In the genomic region with DNA sequence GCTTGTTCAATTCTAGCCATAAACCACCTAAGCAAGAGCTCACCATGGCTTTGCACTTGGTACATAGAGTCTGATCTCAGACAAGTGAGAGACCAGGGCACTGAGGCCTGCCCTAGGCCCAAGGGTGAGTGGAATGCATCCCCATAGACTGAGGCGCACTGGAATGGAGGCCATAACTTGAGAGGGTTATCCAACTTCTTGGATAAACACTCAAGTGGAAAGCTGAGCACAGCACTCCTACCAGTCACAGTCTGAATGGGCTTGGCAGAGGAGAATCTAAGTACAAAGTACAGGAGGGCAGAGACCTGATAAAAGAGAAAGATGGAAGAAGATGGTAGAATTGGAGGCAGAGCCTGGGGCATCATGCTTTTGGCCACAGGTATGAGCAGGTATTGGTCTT, we compare ENCODE assay signal across 12 cellular contexts. TPM values are rescaled to one million over a fixed set of nuclear protein-coding genes. Genes with fewer than 3 reads are reported as not detected.
DNase-seq lines count a peak whose midpoint lies in the region; ATAC-seq and TF ChIP-seq lines count a peak whose summit lies in the region.
"Had no signal": no experiment of that assay in that cellular context is flagged by ENCODE, and none has a peak within 500 bp of the region (broad histone marks: within the 10 kb centered on the region; RNA-seq: fewer than 3 reads in every experiment).

No MANE protein-coding gene starts in this region.

- H3K4me1 Mint-ChIP-seq in stimulated activated naive CD8-positive, alpha-beta T cell treated with anti-CD3 and anti-CD28 coated beads, Interleukin-15, Interleukin-2, amounts not matched to agents 100 ng/mL and 50 ng/mL, for 24 hours (ENCODE audit: low read depth): peaks cover 64% of the 10 kb centered on the region
- peaks cover 66% of the 10 kb centered on the region for H3K4me1 Mint-ChIP-seq in stimulated activated naive CD8-positive, alpha-beta T cell treated with anti-CD3 and anti-CD28 coated beads, Interleukin-15, amount 100 ng/mL, for 72 hours
- H3K4me1 Mint-ChIP-seq in naive B cell: peaks cover 44 to 58% (median 49%) of the 10 kb centered on the region in 3 donors

- no peak for TF ChIP-seq POLR2A in vagina (IDR thresholded peaks at IDR 0.05)

- H3K79me2 ChIP-seq in mammary epithelial cell (ENCODE audit: insufficient read depth, low read length): peaks cover 31% of the 10 kb centered on the region

- TF ChIP-seq CTCF in mammary epithelial cell (conservative IDR thresholded peaks at IDR 0.05 in 1 of 2, IDR thresholded peaks at IDR 0.05 in 1 of 2; ENCODE audit: extremely low read depth in 1 of 2, insufficient read depth in 1 of 2, low read depth in 1 of 2, low read length in 2 of 2): no peak
- no peak for TF ChIP-seq CTCF in vagina (IDR thresholded peaks at IDR 0.05)

- CTCF ChIA-PET in mammary epithelial cell (lab: Charles Lee; ENCODE audit: low non-redundant PET): no interaction called here

- H3K27me3 Mint-ChIP-seq in stimulated activated naive CD8-positive, alpha-beta T cell treated with anti-CD3 and anti-CD28 coated beads, Interleukin-15, Interleukin-2, amounts not matched to agents 100 ng/mL and 50 ng/mL, for 24 hours: no peaks in the 10 kb centered on the region
- H3K27me3 Mint-ChIP-seq in stimulated activated naive CD8-positive, alpha-beta T cell treated with anti-CD3 and anti-CD28 coated beads, Interleukin-15, amount 100 ng/mL, for 72 hours: no peaks in the 10 kb centered on the region
- H3K27me3 Mint-ChIP-seq in naive B cell: no peaks in the 10 kb centered on the region

- dilution Hi-C loops in mammary epithelial cell (cut with HindIII; ENCODE audit: low sequenced_read_pairs): loop anchor here (5.0 kb wide), 1 partner anchor 35 kb away; a partner anchor contains a TSS

- H3K36me3 ChIP-seq in mammary epithelial cell (ENCODE audit: insufficient read depth, low read length) (peaks cover 9% of the 10 kb centered on the region), vagina (peaks cover 0 to 63% of the 10 kb centered on the region in 2 donors)

- H3K4me1 ChIP-seq in mammary epithelial cell (ENCODE audit: insufficient read depth, low read length) (peaks cover 48% of the 10 kb centered on the region), vagina (peaks cover 25% of the 10 kb centered on the region)

- peak overlapping the region; percentile 81 for H3K27ac Mint-ChIP-seq in stimulated activated naive CD8-positive, alpha-beta T cell treated with anti-CD3 and anti-CD28 coated beads, Interleukin-15, Interleukin-2, amounts not matched to agents 100 ng/mL and 50 ng/mL, for 24 hours
- H3K27ac Mint-ChIP-seq in stimulated activated naive CD8-positive, alpha-beta T cell treated with anti-CD3 and anti-CD28 coated beads, Interleukin-15, amount 100 ng/mL, for 72 hours: peak overlapping the region in 1 of 2 donors; percentile 89
- peak overlapping the region in 5 of 6 donors; percentile 56 to 99 (median 86) for H3K27ac Mint-ChIP-seq in naive B cell
- H3K27ac Mint-ChIP-seq: T-helper 2 cell treated with Interferon-gamma antibody and Interleukin-4, amounts not matched to agents 5 μg/mL and 100 μg/mL, for 36 hours had no signal

- WGBS in mammary epithelial cell (ENCODE audit: low coverage, missing lambda C conversion rate): 100% methylated on average over 1 of the region's 1 CpG

- no peaks in the 10 kb centered on the region for H3K9me3 Mint-ChIP-seq in stimulated activated naive CD8-positive, alpha-beta T cell treated with anti-CD3 and anti-CD28 coated beads, Interleukin-15, Interleukin-2, amounts not matched to agents 100 ng/mL and 50 ng/mL, for 24 hours
- H3K9me3 Mint-ChIP-seq in stimulated activated naive CD8-positive, alpha-beta T cell treated with anti-CD3 and anti-CD28 coated beads, Interleukin-15, amount 100 ng/mL, for 72 hours: no peaks in the 10 kb centered on the region
- H3K9me3 Mint-ChIP-seq in naive B cell: no peaks in the 10 kb centered on the region
- H3K9me3 Mint-ChIP-seq: T-helper 2 cell treated with Interferon-gamma antibody and Interleukin-4, amounts not matched to agents 5 μg/mL and 100 μg/mL, for 36 hours had no signal

- H3K27me3 ChIP-seq in mammary epithelial cell (ENCODE audit: insufficient read depth, low read length) (no peaks in the 10 kb centered on the region), vagina (no peaks in the 10 kb centered on the region)

- peaks cover 84% of the 10 kb centered on the region for H3K36me3 Mint-ChIP-seq in stimulated activated naive CD8-positive, alpha-beta T cell treated with anti-CD3 and anti-CD28 coated beads, Interleukin-15, Interleukin-2, amounts not matched to agents 100 ng/mL and 50 ng/mL, for 24 hours (ENCODE audit: low read depth)
- H3K36me3 Mint-ChIP-seq in naive B cell: peaks cover 22 to 27% of the 10 kb centered on the region in 2 donors

- ATAC-seq in stimulated activated naive CD8-positive, alpha-beta T cell treated with anti-CD3 and anti-CD28 coated beads, Interleukin-15, amount 100 ng/mL, for 72 hours: no peak
- ATAC-seq in naive B cell (ENCODE audit: low read depth in 2 of 2): no peak
- no peak for ATAC-seq in GM19455 (IDR thresholded peaks at IDR 0.05; ENCODE audit: unreplicated experiment)

- intact Hi-C loops in mammary epithelial cell (cut with micrococcal nuclease): no loop called here
- intact Hi-C loops in vagina (cut with DNase I): loop anchor here (5.0 kb wide), 1 partner anchor 35 kb away; a partner anchor contains a TSS

- H3K9me3 ChIP-seq in mammary epithelial cell (replicated peaks; ENCODE audit: insufficient read depth, low read length) (no peaks in the 10 kb centered on the region), vagina (no peaks in the 10 kb centered on the region)

- no peak overlapping the region for H2AFZ ChIP-seq in mammary epithelial cell (ENCODE audit: low read depth, low read length)

- H3K4me2 ChIP-seq in mammary epithelial cell (ENCODE audit: insufficient read depth, low read depth, low read length): no peak overlapping the region

- H4K20me1 ChIP-seq in mammary epithelial cell (ENCODE audit: insufficient read depth, low read length): no peaks in the 10 kb centered on the region

- in situ Hi-C loops in mammary epithelial cell (cut with MboI; ENCODE audit: low sequenced_read_pairs in 2 of 2): loop anchor here in 1 of 2 donors (5.0 to 10.0 kb wide), 2 partner anchors 35 to 78 kb away; a partner anchor contains a TSS

- no peak overlapping the region for H3K4me3 ChIP-seq in mammary epithelial cell (replicated peaks in 1 of 3; ENCODE audit: insufficient read depth in 1 of 3, low read depth in 2 of 3, low read length in 3 of 3)
- no peak overlapping the region for H3K4me3 ChIP-seq in vagina

- no TSS peak for BruUV-seq in mammary epithelial cell (replicated peaks; lab: Mats Ljungman, UMichigan)

- H3K4me3 Mint-ChIP-seq in stimulated activated naive CD8-positive, alpha-beta T cell treated with anti-CD3 and anti-CD28 coated beads, Interleukin-15, Interleukin-2, amounts not matched to agents 100 ng/mL and 50 ng/mL, for 24 hours: no peak overlapping the region
- H3K4me3 Mint-ChIP-seq in stimulated activated naive CD8-positive, alpha-beta T cell treated with anti-CD3 and anti-CD28 coated beads, Interleukin-15, amount 100 ng/mL, for 72 hours: no peak overlapping the region
- H3K4me3 Mint-ChIP-seq in naive B cell: no peak overlapping the region
- H3K4me3 Mint-ChIP-seq: T-helper 2 cell treated with Interferon-gamma antibody and Interleukin-4, amounts not matched to agents 5 μg/mL and 100 μg/mL, for 36 hours had no signal

- H3K9ac ChIP-seq in mammary epithelial cell (ENCODE audit: insufficient read depth, low read length): no peak overlapping the region

- DNase-seq in stimulated activated naive CD8-positive, alpha-beta T cell treated with anti-CD3 and anti-CD28 coated beads, Interleukin-15, amount 100 ng/mL, for 72 hours: no peak
- no peak for DNase-seq in mammary epithelial cell
- no peak for DNase-seq in naive B cell
- no peak for DNase-seq in vagina (ENCODE audit: extremely low spot score in 2 of 2)
- no peak for DNase-seq in HuH-7.5 (ENCODE audit: low spot score)
- DNase-seq in T-helper 2 cell: no peak
- DNase-seq: COR-L47, NCI-H226, posterior cingulate gyrus had no signal

- H3K27ac ChIP-seq in mammary epithelial cell (ENCODE audit: insufficient read depth, low read depth, low read length) (peak overlapping the region; percentile 100), vagina (peak overlapping the region; percentile 74)

RNA-seq across cellular contexts. Expression of a gene that starts 30.4 kb away (rescaled TPM):
- total RNA-seq in mammary epithelial cell (1 to 10 TPM; 4.5 to 5.7 TPM), vagina (8.3 TPM)
- polyA plus RNA-seq in mammary epithelial cell (2.9 TPM), naive B cell (ENCODE audit: low read depth in 6 of 6) (1 to 10 TPM; 2.7 to 8.1 (median 4.7) TPM)
- 8.0 TPM for polyA minus RNA-seq in mammary epithelial cell

RNA-seq across cellular contexts. Expression of a gene that starts 36.6 kb away (rescaled TPM):
- 100 to 1,000 TPM in 1 of 2 donors, 10 to 100 TPM in 1; 77.3 to 114 TPM for total RNA-seq in mammary epithelial cell
- 20.6 TPM for polyA plus RNA-seq in mammary epithelial cell
- 64.2 TPM for polyA minus RNA-seq in mammary epithelial cell
- polyA plus RNA-seq in naive B cell (ENCODE audit: low read depth in 6 of 6): 10 to 100 TPM; 12.8 to 53.3 (median 46.8) TPM
- 144 TPM for total RNA-seq in vagina
